ENCODE assay signal across 1 cellular context in genomic region chr19:10961763-10962536, GRCh38.
A peak's percentile ranks its signal among the peaks of the same experiment; 100 is the strongest.
TF ChIP-seq lines count a peak whose summit lies in the region.

No MANE protein-coding gene starts in this region.

TF ChIP-seq in K562, 482 proteins besides CTCF, POLR2A, EP300 and RAD21:
- TF ChIP-seq ARNT (IDR thresholded peaks at IDR 0.05): 0 out of 4 replicates have a peak, but pooled peaks of 1 of the 2 experiments have one; percentile 53
- TF ChIP-seq, protein P1, sequence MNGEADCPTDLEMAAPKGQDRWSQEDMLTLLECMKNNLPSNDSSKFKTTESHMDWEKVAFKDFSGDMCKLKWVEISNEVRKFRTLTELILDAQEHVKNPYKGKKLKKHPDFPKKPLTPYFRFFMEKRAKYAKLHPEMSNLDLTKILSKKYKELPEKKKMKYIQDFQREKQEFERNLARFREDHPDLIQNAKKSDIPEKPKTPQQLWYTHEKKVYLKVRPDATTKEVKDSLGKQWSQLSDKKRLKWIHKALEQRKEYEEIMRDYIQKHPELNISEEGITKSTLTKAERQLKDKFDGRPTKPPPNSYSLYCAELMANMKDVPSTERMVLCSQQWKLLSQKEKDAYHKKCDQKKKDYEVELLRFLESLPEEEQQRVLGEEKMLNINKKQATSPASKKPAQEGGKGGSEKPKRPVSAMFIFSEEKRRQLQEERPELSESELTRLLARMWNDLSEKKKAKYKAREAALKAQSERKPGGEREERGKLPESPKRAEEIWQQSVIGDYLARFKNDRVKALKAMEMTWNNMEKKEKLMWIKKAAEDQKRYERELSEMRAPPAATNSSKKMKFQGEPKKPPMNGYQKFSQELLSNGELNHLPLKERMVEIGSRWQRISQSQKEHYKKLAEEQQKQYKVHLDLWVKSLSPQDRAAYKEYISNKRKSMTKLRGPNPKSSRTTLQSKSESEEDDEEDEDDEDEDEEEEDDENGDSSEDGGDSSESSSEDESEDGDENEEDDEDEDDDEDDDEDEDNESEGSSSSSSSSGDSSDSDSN (IDR thresholded peaks at IDR 0.05; ENCODE audit: borderline replicate concordance in 1 of 2, low read depth in 2 of 2, low read length in 2 of 2): 0 out of 4 replicates have a peak, but pooled peaks of 1 of the 2 experiments have one; percentile 31
- TF ChIP-seq EP400 (IDR thresholded peaks at IDR 0.05): peak; percentile 19; the same call in 1 of the 2 replicates
- no peak for TF ChIP-seq PCBP2 (IDR thresholded peaks at IDR 0.05; ENCODE audit: low read depth, low read length, poor library complexity, severe bottlenecking)
- TF ChIP-seq RBM25 (IDR thresholded peaks at IDR 0.05; ENCODE audit: low read depth, low read length, severe bottlenecking): peak; percentile 49
- TF ChIP-seq ZNF551 (CRISPR knock-in tag; IDR thresholded peaks at IDR 0.05): no peak
- 0 out of 2 replicates have a peak, but pooled peaks have one; percentile 47 for TF ChIP-seq BCOR (IDR thresholded peaks at IDR 0.05)
- TF ChIP-seq SMARCA4 (IDR thresholded peaks at IDR 0.05): 0 out of 2 replicates have a peak, but pooled peaks have one; percentile 39
- TF ChIP-seq AFF4 (CRISPR knock-in tag; IDR thresholded peaks at IDR 0.05): 0 out of 2 replicates have a peak, but pooled peaks have one; percentile 15
- TF ChIP-seq KAT2B (IDR thresholded peaks at IDR 0.05; ENCODE audit: low read depth, low read length): no peak
- peak; percentile 83 for TF ChIP-seq SPI1 (IDR thresholded peaks at IDR 0.05; ENCODE audit: borderline replicate concordance, low read depth, low read length)
- peak; percentile 29; the same call in 1 of the 2 replicates for TF ChIP-seq SP1 (CRISPR knock-in tag; IDR thresholded peaks at IDR 0.05)
- TF ChIP-seq POLR2B (IDR thresholded peaks at IDR 0.05; ENCODE audit: low read depth, partially characterized antibody): no peak
- no peak for TF ChIP-seq RFX7 (CRISPR knock-in tag; IDR thresholded peaks at IDR 0.05)
- peak; percentile 67; the same call in 1 of the 2 replicates for TF ChIP-seq HNRNPUL1 (IDR thresholded peaks at IDR 0.05; ENCODE audit: low read length)
- peak; percentile 6; the same call in 1 of the 2 replicates for TF ChIP-seq ZNF384 (IDR thresholded peaks at IDR 0.05; ENCODE audit: low read depth, low read length)
- TF ChIP-seq, protein P2, sequence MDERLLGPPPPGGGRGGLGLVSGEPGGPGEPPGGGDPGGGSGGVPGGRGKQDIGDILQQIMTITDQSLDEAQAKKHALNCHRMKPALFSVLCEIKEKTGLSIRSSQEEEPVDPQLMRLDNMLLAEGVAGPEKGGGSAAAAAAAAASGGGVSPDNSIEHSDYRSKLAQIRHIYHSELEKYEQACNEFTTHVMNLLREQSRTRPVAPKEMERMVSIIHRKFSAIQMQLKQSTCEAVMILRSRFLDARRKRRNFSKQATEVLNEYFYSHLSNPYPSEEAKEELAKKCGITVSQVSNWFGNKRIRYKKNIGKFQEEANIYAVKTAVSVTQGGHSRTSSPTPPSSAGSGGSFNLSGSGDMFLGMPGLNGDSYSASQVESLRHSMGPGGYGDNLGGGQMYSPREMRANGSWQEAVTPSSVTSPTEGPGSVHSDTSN (CRISPR knock-in tag; IDR thresholded peaks at IDR 0.05; ENCODE audit: low read depth): 0 out of 2 replicates have a peak, but pooled peaks have one; percentile 30
- TF ChIP-seq, protein P2 (tag; conservative IDR thresholded peaks at IDR 0.05; ENCODE audit: low read depth): peak; percentile 48; the same call in 1 of the 2 replicates
- peak; percentile 20; the same call in 1 of the 2 replicates for TF ChIP-seq DPF2 (IDR thresholded peaks at IDR 0.05)
- no peak for TF ChIP-seq ESRRA (IDR thresholded peaks at IDR 0.05; ENCODE audit: borderline replicate concordance, low read depth)
- TF ChIP-seq FOXK2 (conservative IDR thresholded peaks at IDR 0.05 in 1 of 2, IDR thresholded peaks at IDR 0.05 in 1 of 2; ENCODE audit: low read depth in 2 of 2): no peak
- no peak for TF ChIP-seq CREB5 (CRISPR knock-in tag; IDR thresholded peaks at IDR 0.05)
- peak; percentile 75 for TF ChIP-seq ZFP36 (IDR thresholded peaks at IDR 0.05; ENCODE audit: low read depth, low read length, partially characterized antibody)
- TF ChIP-seq EHMT2 (IDR thresholded peaks at IDR 0.05): no peak
- TF ChIP-seq, protein P3, sequence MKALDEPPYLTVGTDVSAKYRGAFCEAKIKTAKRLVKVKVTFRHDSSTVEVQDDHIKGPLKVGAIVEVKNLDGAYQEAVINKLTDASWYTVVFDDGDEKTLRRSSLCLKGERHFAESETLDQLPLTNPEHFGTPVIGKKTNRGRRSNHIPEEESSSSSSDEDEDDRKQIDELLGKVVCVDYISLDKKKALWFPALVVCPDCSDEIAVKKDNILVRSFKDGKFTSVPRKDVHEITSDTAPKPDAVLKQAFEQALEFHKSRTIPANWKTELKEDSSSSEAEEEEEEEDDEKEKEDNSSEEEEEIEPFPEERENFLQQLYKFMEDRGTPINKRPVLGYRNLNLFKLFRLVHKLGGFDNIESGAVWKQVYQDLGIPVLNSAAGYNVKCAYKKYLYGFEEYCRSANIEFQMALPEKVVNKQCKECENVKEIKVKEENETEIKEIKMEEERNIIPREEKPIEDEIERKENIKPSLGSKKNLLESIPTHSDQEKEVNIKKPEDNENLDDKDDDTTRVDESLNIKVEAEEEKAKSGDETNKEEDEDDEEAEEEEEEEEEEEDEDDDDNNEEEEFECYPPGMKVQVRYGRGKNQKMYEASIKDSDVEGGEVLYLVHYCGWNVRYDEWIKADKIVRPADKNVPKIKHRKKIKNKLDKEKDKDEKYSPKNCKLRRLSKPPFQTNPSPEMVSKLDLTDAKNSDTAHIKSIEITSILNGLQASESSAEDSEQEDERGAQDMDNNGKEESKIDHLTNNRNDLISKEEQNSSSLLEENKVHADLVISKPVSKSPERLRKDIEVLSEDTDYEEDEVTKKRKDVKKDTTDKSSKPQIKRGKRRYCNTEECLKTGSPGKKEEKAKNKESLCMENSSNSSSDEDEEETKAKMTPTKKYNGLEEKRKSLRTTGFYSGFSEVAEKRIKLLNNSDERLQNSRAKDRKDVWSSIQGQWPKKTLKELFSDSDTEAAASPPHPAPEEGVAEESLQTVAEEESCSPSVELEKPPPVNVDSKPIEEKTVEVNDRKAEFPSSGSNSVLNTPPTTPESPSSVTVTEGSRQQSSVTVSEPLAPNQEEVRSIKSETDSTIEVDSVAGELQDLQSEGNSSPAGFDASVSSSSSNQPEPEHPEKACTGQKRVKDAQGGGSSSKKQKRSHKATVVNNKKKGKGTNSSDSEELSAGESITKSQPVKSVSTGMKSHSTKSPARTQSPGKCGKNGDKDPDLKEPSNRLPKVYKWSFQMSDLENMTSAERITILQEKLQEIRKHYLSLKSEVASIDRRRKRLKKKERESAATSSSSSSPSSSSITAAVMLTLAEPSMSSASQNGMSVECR (CRISPR knock-in tag; IDR thresholded peaks at IDR 0.05): no peak
- no peak for TF ChIP-seq NCOA1 (IDR thresholded peaks at IDR 0.05; ENCODE audit: low read depth)
- TF ChIP-seq HMBOX1 (IDR thresholded peaks at IDR 0.05): no peak
- TF ChIP-seq ZKSCAN1 (IDR thresholded peaks at IDR 0.05; ENCODE audit: low read depth, low read length): peak; percentile 98
- TF ChIP-seq, protein P4, sequence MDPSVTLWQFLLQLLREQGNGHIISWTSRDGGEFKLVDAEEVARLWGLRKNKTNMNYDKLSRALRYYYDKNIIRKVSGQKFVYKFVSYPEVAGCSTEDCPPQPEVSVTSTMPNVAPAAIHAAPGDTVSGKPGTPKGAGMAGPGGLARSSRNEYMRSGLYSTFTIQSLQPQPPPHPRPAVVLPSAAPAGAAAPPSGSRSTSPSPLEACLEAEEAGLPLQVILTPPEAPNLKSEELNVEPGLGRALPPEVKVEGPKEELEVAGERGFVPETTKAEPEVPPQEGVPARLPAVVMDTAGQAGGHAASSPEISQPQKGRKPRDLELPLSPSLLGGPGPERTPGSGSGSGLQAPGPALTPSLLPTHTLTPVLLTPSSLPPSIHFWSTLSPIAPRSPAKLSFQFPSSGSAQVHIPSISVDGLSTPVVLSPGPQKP (CRISPR knock-in tag; IDR thresholded peaks at IDR 0.05): no peak
- peak; percentile 35; the same call in 1 of the 2 replicates for TF ChIP-seq MYNN (IDR thresholded peaks at IDR 0.05)
- TF ChIP-seq MYNN (CRISPR knock-in tag; IDR thresholded peaks at IDR 0.05): no peak
- TF ChIP-seq SMARCE1 (IDR thresholded peaks at IDR 0.05): peak; percentile 43; the same call in 1 of the 2 replicates
- TF ChIP-seq SUPT5H (IDR thresholded peaks at IDR 0.05): no peak
- TF ChIP-seq, protein P5, sequence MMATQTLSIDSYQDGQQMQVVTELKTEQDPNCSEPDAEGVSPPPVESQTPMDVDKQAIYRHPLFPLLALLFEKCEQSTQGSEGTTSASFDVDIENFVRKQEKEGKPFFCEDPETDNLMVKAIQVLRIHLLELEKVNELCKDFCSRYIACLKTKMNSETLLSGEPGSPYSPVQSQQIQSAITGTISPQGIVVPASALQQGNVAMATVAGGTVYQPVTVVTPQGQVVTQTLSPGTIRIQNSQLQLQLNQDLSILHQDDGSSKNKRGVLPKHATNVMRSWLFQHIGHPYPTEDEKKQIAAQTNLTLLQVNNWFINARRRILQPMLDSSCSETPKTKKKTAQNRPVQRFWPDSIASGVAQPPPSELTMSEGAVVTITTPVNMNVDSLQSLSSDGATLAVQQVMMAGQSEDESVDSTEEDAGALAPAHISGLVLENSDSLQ (IDR thresholded peaks at IDR 0.05): peak; percentile 89
- peak in 1 of 2 experiments; percentile 38; a peak in 2 of 4 replicates for TF ChIP-seq KDM1A (IDR thresholded peaks at IDR 0.05)
